ENCODE assay signal across 15 cellular contexts in the genomic region with DNA sequence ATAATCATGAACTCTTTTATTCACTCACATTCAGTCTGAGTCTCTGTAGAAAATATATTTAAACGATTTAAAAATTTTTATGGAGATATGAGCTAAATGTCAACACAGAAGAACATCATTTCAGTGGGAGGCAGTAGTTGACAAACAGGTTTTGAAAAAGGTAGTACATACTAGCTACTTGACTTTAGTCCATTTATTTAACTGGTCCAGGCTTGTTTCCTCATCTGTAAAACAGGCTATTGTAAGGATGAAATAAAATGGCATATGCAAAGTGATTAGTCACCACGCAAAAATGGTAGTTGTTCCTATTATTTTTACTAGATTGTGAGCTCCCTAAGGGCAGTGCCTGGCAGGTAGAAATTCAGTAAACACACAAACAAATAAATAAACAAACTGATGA.
DNase-seq lines count a peak whose midpoint lies in the region; ATAC-seq, FAIRE-seq and TF ChIP-seq lines count a peak whose summit lies in the region.
"Had no signal": no experiment of that assay in that cellular context is flagged by ENCODE, and none has a peak within 500 bp of the region (broad histone marks: within the 10 kb centered on the region; RNA-seq: fewer than 3 reads in every experiment).

No MANE protein-coding gene starts in this region.

- no peaks in the 10 kb centered on the region for H3K9me3 ChIP-seq in A673 (ENCODE audit: low read depth, low read length, poor library complexity, severe bottlenecking)
- H3K9me3 ChIP-seq in IMR-90 (ENCODE audit: control insufficient read depth, insufficient read depth, low read length), result no peaks in the 10 kb centered on the region
- H3K9me3 ChIP-seq: gastroesophageal sphincter, left lung, right lobe of liver, tibial artery had no signal

- no peaks in the 10 kb centered on the region for H4K20me1 ChIP-seq in IMR-90 (ENCODE audit: insufficient read depth, low read length)

- no peak overlapping the region for H3K56ac ChIP-seq in IMR-90 (ENCODE audit: extremely low read depth, insufficient read depth, low read length)

- no peak overlapping the region for H3K23ac ChIP-seq in IMR-90 (ENCODE audit: low read depth, low read length)

- dilution Hi-C loops in IMR-90 (cut with HindIII; ENCODE audit: low sequenced_read_pairs, unreplicated experiment), result no loop called here

- H2AK5ac ChIP-seq in IMR-90 (ENCODE audit: low read depth, low read length), result no peak overlapping the region

- H3K4me1 ChIP-seq in A673 (ENCODE audit: insufficient read depth, low read length, poor library complexity, severe bottlenecking) (peaks cover 7% of the 10 kb centered on the region), IMR-90 (ENCODE audit: control insufficient read depth, insufficient read depth, low read length) (peaks cover 7% of the 10 kb centered on the region; the same call in 1 of the 2 replicates)
- H3K4me1 ChIP-seq: left lung, right lobe of liver, tibial artery had no signal

- BruUV-seq in A673 (replicated peaks; lab: Mats Ljungman, UMichigan) (no TSS peak), IMR-90 (replicated peaks; lab: Mats Ljungman, UMichigan) (no TSS peak)

- H2BK15ac ChIP-seq in IMR-90 (ENCODE audit: low read depth, low read length), result 0 out of 3 replicates have a peak overlapping the region, but pooled peaks have one; percentile 72

- intact Hi-C loops in A673 (cut with micrococcal nuclease; ENCODE audit: unreplicated experiment) (loop anchor here (2.0 to 10.0 kb wide), 2 partner anchors 149 to 391 kb away; no protein-coding TSS in a partner anchor), IMR-90 (cut with micrococcal nuclease) (loop anchor here (2.0 kb wide), 1 partner anchor 395 kb away; the partner anchor contains the start of gene SIPA1L2)

- FAIRE-seq in TTC549 (lab: Jason Lieb, UNC), result peak; percentile 19

- no peaks in the 10 kb centered on the region for H3K9me1 ChIP-seq in IMR-90 (ENCODE audit: insufficient read depth, low read length)

- CTCF ChIA-PET in A673 (lab: Charles Lee), result no interaction called here
- CTCF ChIA-PET in IMR-90 (lab: Yijun Ruan, JAX), result no interaction called here

- no peak overlapping the region for H2AFZ ChIP-seq in IMR-90 (replicated peaks; ENCODE audit: low read length, poor library complexity)

- no peak overlapping the region for H3K14ac ChIP-seq in IMR-90 (replicated peaks; ENCODE audit: low read depth, low read length)

- no peak for DNase-seq in A673 (ENCODE audit: low spot score)
- peak; percentile 26 for DNase-seq in IMR-90
- DNase-seq in iris pigment epithelial cell (ENCODE audit: low read depth), result peak; percentile 14
- DNase-seq in dedifferentiated amniotic fluid mesenchymal stem cell (ENCODE audit: extremely low spot score), result no peak
- no peak for DNase-seq in NCI-H2171 (lab: John Stamatoyannopoulos, UW)
- DNase-seq in COLO668 (lab: John Stamatoyannopoulos, UW; ENCODE audit: unreplicated experiment), result no peak
- DNase-seq in G401 (ENCODE audit: low spot score), result no peak
- DNase-seq: NCI-H1417 treated with DMSO at 0.1 percent for 48 hours; stimulated activated naive B cell treated with anti-CD40 and anti-IgM and Interleukin-4, amounts not matched to agents 10 μg/mL and 1 μg/mL and 100 μg/mL, for 72 hours; tibial artery had no signal

- no peak for TF ChIP-seq RAD21 in IMR-90 (IDR thresholded peaks at IDR 0.05; ENCODE audit: low read length)

- H3K4ac ChIP-seq in IMR-90 (ENCODE audit: low read depth, low read length), result no peak overlapping the region

- in situ Hi-C loops in IMR-90 (cut with MboI; ENCODE audit: low sequenced_read_pairs) (no loop called here), G401 (cut with HindIII; ENCODE audit: low sequenced_read_pairs) (no loop called here)

- no peak overlapping the region for H3K18ac ChIP-seq in IMR-90 (ENCODE audit: low read depth, low read length)

- no peak overlapping the region for H2BK5ac ChIP-seq in IMR-90 (ENCODE audit: low read depth, low read length, poor library complexity, severe bottlenecking)

- H3K9ac ChIP-seq in IMR-90 (ENCODE audit: low read depth, low read length), result no peak overlapping the region

- no peak overlapping the region for H2AK9ac ChIP-seq in IMR-90 (replicated peaks; ENCODE audit: low read depth, low read length, poor library complexity)

- H3K36me3 ChIP-seq in A673 (ENCODE audit: insufficient read depth, low read length, poor library complexity, severe bottlenecking) (no peaks in the 10 kb centered on the region), IMR-90 (ENCODE audit: control insufficient read depth, insufficient read depth, low read length) (0 out of 2 replicates have a peak, but pooled peaks cover 2% of the 10 kb centered on the region)
- H3K36me3 ChIP-seq: gastroesophageal sphincter, left lung, right lobe of liver, tibial artery had no signal

- WGBS in IMR-90 (ENCODE audit: extremely low coverage in 2 of 2, insufficient read length in 1 of 2), 2 experiments, result no CpG with 5 or more reads among the region's 2 CpGs

- H4K91ac ChIP-seq in IMR-90 (ENCODE audit: insufficient read depth, low read depth, low read length), result no peak overlapping the region

- TF ChIP-seq CTCF in A673 (conservative IDR thresholded peaks at IDR 0.05; ENCODE audit: low read depth, low read length), result 0 out of 2 replicates have a peak, but pooled peaks have one; percentile 22
- TF ChIP-seq CTCF in IMR-90 (conservative IDR thresholded peaks at IDR 0.05; ENCODE audit: low read depth, low read length), result no peak

- no peaks in the 10 kb centered on the region for H3K79me1 ChIP-seq in IMR-90 (ENCODE audit: low read depth in 1 of 2, low read length in 2 of 2)

- no peak overlapping the region for H4K8ac ChIP-seq in IMR-90 (ENCODE audit: low read depth in 2 of 2, low read length in 2 of 2)

- H2BK20ac ChIP-seq in IMR-90 (ENCODE audit: low read depth, low read length), result no peak overlapping the region

- H2BK120ac ChIP-seq in IMR-90 (ENCODE audit: low read depth, low read length), result 0 out of 2 replicates have a peak overlapping the region, but pooled peaks have one; percentile 35

- no peak overlapping the region for H3K4me3 ChIP-seq in A673 (ENCODE audit: low read depth, low read length, poor library complexity, severe bottlenecking)
- H3K4me3 ChIP-seq in IMR-90 (ENCODE audit: insufficient read depth, low read depth, low read length), result no peak overlapping the region
- H3K4me3 ChIP-seq: gastroesophageal sphincter, left lung, right lobe of liver, tibial artery had no signal

- H4K5ac ChIP-seq in IMR-90 (ENCODE audit: low read depth, low read length), result no peak overlapping the region

- H3K27me3 ChIP-seq in A673 (replicated peaks; ENCODE audit: insufficient read depth, low read depth, low read length, poor library complexity) (no peaks in the 10 kb centered on the region), IMR-90 (ENCODE audit: control insufficient read depth, insufficient read depth, low read length) (no peaks in the 10 kb centered on the region)
- H3K27me3 ChIP-seq: gastroesophageal sphincter, left lung, right lobe of liver, tibial artery had no signal

- TF ChIP-seq POLR2A in IMR-90 (IDR thresholded peaks at IDR 0.05; ENCODE audit: low read depth, low read length), result no peak

- POLR2A ChIA-PET in A673 (lab: Charles Lee; ENCODE audit: low non-redundant PET) (no interaction called here), IMR-90 (lab: Charles Lee; ENCODE audit: unreplicated experiment) (no interaction called here)

- ATAC-seq in IMR-90 (ENCODE audit: low read depth), result no peak; the same call in 1 of the 2 replicates
- ATAC-seq: gastroesophageal sphincter; Right ventricle myocardium inferior; stimulated activated naive B cell treated with anti-CD40 and anti-IgM and Interleukin-4, amounts not matched to agents 10 μg/mL and 1 μg/mL and 100 μg/mL, for 72 hours had no signal

- no peak overlapping the region for H3K27ac ChIP-seq in A673 (ENCODE audit: low read depth, low read length, poor library complexity, severe bottlenecking)
- H3K27ac ChIP-seq in IMR-90 (ENCODE audit: insufficient read depth, low read length), result no peak overlapping the region
- H3K27ac ChIP-seq: gastroesophageal sphincter, left lung, right lobe of liver, tibial artery had no signal

- H3K4me2 ChIP-seq in IMR-90 (ENCODE audit: low read depth, low read length), result no peak overlapping the region

TF ChIP-seq in IMR-90, 13 proteins besides CTCF, POLR2A, EP300 and RAD21:
- no peak for TF ChIP-seq ELK1 (IDR thresholded peaks at IDR 0.05; ENCODE audit: borderline replicate concordance, low read depth, low read length)

Comparison
In these comparisons a context has a peak if more than half of its experiments do, and no peak if none do; other contexts are left out.
1. DNase-seq: peak in IMR-90 (single experiment) and iris pigment epithelial cell (single experiment); none in A673 (single experiment), dedifferentiated amniotic fluid mesenchymal stem cell (single experiment), NCI-H2171 (single experiment), COLO668 (single experiment) and G401 (single experiment).